Comparison of ENCODE assay signal across 1 cellular context in the genomic region with DNA sequence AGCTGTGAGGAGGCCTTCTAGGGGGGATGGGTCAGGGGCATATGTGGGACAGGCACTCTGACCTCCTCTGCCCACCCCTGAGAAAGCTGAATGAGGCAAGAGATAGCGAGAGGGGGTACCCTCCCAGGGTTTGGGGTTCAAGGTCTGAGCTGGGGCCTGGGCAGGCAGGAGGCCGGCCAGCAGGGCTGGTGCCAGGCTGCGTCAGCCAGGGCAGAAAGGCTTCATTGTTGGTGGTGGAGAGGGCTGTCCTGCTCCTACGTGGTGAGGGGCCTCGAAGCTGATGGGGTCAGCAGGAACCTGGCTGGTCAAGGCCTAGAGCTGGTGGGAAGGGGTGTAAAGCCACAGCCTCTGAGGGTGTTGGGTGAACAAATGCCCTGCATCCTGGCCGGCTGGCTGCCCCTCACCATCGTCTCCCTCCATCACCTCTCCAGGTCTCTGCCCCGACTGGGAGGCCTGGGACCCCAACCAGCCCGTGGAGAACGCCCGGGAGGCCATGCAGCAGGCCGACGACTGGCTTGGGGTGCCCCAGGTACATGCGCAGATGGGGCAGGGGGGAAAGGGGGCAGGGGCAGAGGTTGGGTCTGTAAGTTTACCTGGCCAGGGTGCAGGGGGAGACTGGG.
TF ChIP-seq lines count a peak whose summit lies in the region.

No MANE protein-coding gene starts in this region.

TF ChIP-seq in H1, 55 proteins besides CTCF, POLR2A, EP300 and RAD21:
- TF ChIP-seq RXRA (IDR thresholded peaks at IDR 0.05; ENCODE audit: insufficient read depth, low read depth, low read length), result no peak
- no peak for TF ChIP-seq HDAC2 (IDR thresholded peaks at IDR 0.05; ENCODE audit: borderline replicate concordance in 1 of 2, low read depth in 2 of 2, low read length in 2 of 2)
- TF ChIP-seq, protein P1, sequence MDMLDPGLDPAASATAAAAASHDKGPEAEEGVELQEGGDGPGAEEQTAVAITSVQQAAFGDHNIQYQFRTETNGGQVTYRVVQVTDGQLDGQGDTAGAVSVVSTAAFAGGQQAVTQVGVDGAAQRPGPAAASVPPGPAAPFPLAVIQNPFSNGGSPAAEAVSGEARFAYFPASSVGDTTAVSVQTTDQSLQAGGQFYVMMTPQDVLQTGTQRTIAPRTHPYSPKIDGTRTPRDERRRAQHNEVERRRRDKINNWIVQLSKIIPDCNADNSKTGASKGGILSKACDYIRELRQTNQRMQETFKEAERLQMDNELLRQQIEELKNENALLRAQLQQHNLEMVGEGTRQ (IDR thresholded peaks at IDR 0.05; ENCODE audit: low read length), result no peak
